ENCODE assay signal across 8 cellular contexts in genomic region chr5:141637693-141638419, GRCh38. TPM values are rescaled to one million over a fixed set of nuclear protein-coding genes. Genes with fewer than 3 reads are reported as not detected.
A peak's percentile ranks its signal among the peaks of the same experiment; 100 is the strongest.
DNase-seq lines count a peak whose midpoint lies in the region; ATAC-seq and TF ChIP-seq lines count a peak whose summit lies in the region.

No MANE protein-coding gene starts in this region.

- no peaks in the 10 kb centered on the region for H3K9me3 Mint-ChIP-seq in activated naive CD4-positive, alpha-beta T cell treated with anti-CD3 and anti-CD28 coated beads for 36 hours

- intact Hi-C loops in activated naive CD4-positive, alpha-beta T cell treated with anti-CD3 and anti-CD28 coated beads for 36 hours (cut with micrococcal nuclease) = loop anchor here (1.0 to 5.0 kb wide), 3 partner anchors 13 to 936 kb away; partner anchors contain the start of genes FCHSD1 and ZMAT2
- intact Hi-C loops in Right ventricle myocardium inferior (cut with DNase I) = no loop called here

- peak overlapping the region; percentile 95 for H2AFZ ChIP-seq in parathyroid adenoma

- peak overlapping the region; percentile 87 for H3K27ac Mint-ChIP-seq in activated naive CD4-positive, alpha-beta T cell treated with anti-CD3 and anti-CD28 coated beads for 36 hours

- H3K27me3 ChIP-seq in SJSA1 (replicated peaks) (no peaks in the 10 kb centered on the region), parathyroid adenoma (ENCODE audit: control insufficient read depth, insufficient read depth, low read length) (no peaks in the 10 kb centered on the region)

- peaks cover 55% of the 10 kb centered on the region for H3K4me1 Mint-ChIP-seq in activated naive CD4-positive, alpha-beta T cell treated with anti-CD3 and anti-CD28 coated beads for 36 hours (ENCODE audit: low read depth)

- H3K79me2 ChIP-seq in parathyroid adenoma = peaks cover 19% of the 10 kb centered on the region

- H3K27me3 Mint-ChIP-seq in activated naive CD4-positive, alpha-beta T cell treated with anti-CD3 and anti-CD28 coated beads for 36 hours (ENCODE audit: low read depth) = no peaks in the 10 kb centered on the region

- H3K36me3 ChIP-seq in SJSA1 (peaks cover 44% of the 10 kb centered on the region), parathyroid adenoma (ENCODE audit: control insufficient read depth, insufficient read depth, low read length) (no peaks in the 10 kb centered on the region)

- ATAC-seq in GM18502 (IDR thresholded peaks at IDR 0.05; ENCODE audit: poor library complexity, unreplicated experiment) (peak; percentile 33), HG03354 (IDR thresholded peaks at IDR 0.05; ENCODE audit: poor library complexity, severe bottlenecking, unreplicated experiment) (peak; percentile 37), Right ventricle myocardium inferior (peak; percentile 32), GM21390 (IDR thresholded peaks at IDR 0.05; ENCODE audit: unreplicated experiment) (no peak)

- no peak overlapping the region for H3K27ac ChIP-seq in SJSA1
- peak overlapping the region; percentile 91 for H3K27ac ChIP-seq in parathyroid adenoma

- DNase-seq in SJSA1 (ENCODE audit: low read depth in 1 of 2, low spot score in 2 of 2) (peak; percentile 54 to 83), Right ventricle myocardium inferior (ENCODE audit: missing footprints) (peak; percentile 78), NCI-H1436 (lab: John Stamatoyannopoulos, UW) (no peak)
- peak; percentile 69 for DNase-seq in activated naive CD4-positive, alpha-beta T cell treated with anti-CD3 and anti-CD28 coated beads for 36 hours

- peak overlapping the region; percentile 49 for H3K9ac ChIP-seq in parathyroid adenoma

- H3K4me3 ChIP-seq in SJSA1 (peak overlapping the region; percentile 67), parathyroid adenoma (ENCODE audit: low read depth, low read length) (peak overlapping the region; percentile 90)

- peak overlapping the region; percentile 93 for H3K4me3 Mint-ChIP-seq in activated naive CD4-positive, alpha-beta T cell treated with anti-CD3 and anti-CD28 coated beads for 36 hours

- peak; percentile 58 for TF ChIP-seq CTCF in parathyroid adenoma (IDR thresholded peaks at IDR 0.05)

- peaks cover 36% of the 10 kb centered on the region for H3K4me1 ChIP-seq in SJSA1 (replicated peaks)
- H3K4me1 ChIP-seq in parathyroid adenoma = peaks cover 6% of the 10 kb centered on the region

- CTCF ChIA-PET in activated naive CD4-positive, alpha-beta T cell treated with anti-CD3 and anti-CD28 coated beads for 36 hours (lab: Charles Lee) = interaction anchor here (0.8 to 5.0 kb wide), 13 partner anchors 12 to 280 kb away, joined by 3 to 63 read pairs (median 6); partner anchors contain the start of genes DIAPH1, FCHSD1 and PCDH1

- no peaks in the 10 kb centered on the region for H3K9me3 ChIP-seq in SJSA1 (replicated peaks)
- H3K9me3 ChIP-seq in parathyroid adenoma (ENCODE audit: control insufficient read depth, low read length) = no peaks in the 10 kb centered on the region

- peaks cover 9% of the 10 kb centered on the region for H3K36me3 Mint-ChIP-seq in activated naive CD4-positive, alpha-beta T cell treated with anti-CD3 and anti-CD28 coated beads for 36 hours (ENCODE audit: low read depth)

- peak overlapping the region; percentile 72 for H3K4me2 ChIP-seq in parathyroid adenoma (ENCODE audit: low read length)

RNA-seq across cellular contexts. Expression of gene RELL2, which starts 1.1 kb away (rescaled TPM):
- total RNA-seq in SJSA1 (2014; rRNA removed; shearing (Covaris generic)) = 5.8 and 10.1 TPM in 2 replicates
- total RNA-seq in activated naive CD4-positive, alpha-beta T cell treated with anti-CD3 and anti-CD28 coated beads for 36 hours = 10 to 100 TPM; 20.9 to 21.1 TPM
- 0.78 TPM for total RNA-seq in Right ventricle myocardium inferior

RNA-seq across cellular contexts. Expression of gene HDAC3, which starts 1.2 kb away (rescaled TPM):
- 85.9 and 93.9 TPM in 2 replicates for total RNA-seq in SJSA1 (2014; rRNA removed; shearing (Covaris generic))
- total RNA-seq in activated naive CD4-positive, alpha-beta T cell treated with anti-CD3 and anti-CD28 coated beads for 36 hours = 10 to 100 TPM; 52.1 to 55.6 TPM
- total RNA-seq in Right ventricle myocardium inferior = 29.9 TPM

RNA-seq across cellular contexts. Expression of gene FCHSD1, which starts 13.4 kb away (rescaled TPM):
- 33.2 and 35.8 TPM in 2 replicates for total RNA-seq in SJSA1 (2014; rRNA removed; shearing (Covaris generic))
- 10 to 100 TPM; 28.9 to 29.6 TPM for total RNA-seq in activated naive CD4-positive, alpha-beta T cell treated with anti-CD3 and anti-CD28 coated beads for 36 hours
- total RNA-seq in Right ventricle myocardium inferior = 4.5 TPM

RNA-seq across cellular contexts. Expression of gene DIAPH1, which starts 19.1 kb away (rescaled TPM):
- 44.5 and 48.7 TPM in 2 replicates for total RNA-seq in SJSA1 (2014; rRNA removed; shearing (Covaris generic))
- 100 to 1,000 TPM; 165 to 169 TPM for total RNA-seq in activated naive CD4-positive, alpha-beta T cell treated with anti-CD3 and anti-CD28 coated beads for 36 hours
- total RNA-seq in Right ventricle myocardium inferior = 36.1 TPM

RNA-seq across cellular contexts. Expression of gene ARAP3, which starts 44.2 kb away (rescaled TPM):
- total RNA-seq in SJSA1 (2014; rRNA removed; shearing (Covaris generic)) = 7.6 and 8.1 TPM in 2 replicates
- total RNA-seq in activated naive CD4-positive, alpha-beta T cell treated with anti-CD3 and anti-CD28 coated beads for 36 hours = 1 to 10 TPM; 1.2 to 2.2 TPM
- total RNA-seq in Right ventricle myocardium inferior = 14.7 TPM
